ENCODE assay signal across 1 cellular context in genomic region chr17:67053438-67054000, GRCh38.
TF ChIP-seq lines count a peak whose summit lies in the region.

No MANE protein-coding gene starts in this region.

TF ChIP-seq in HepG2, 621 proteins besides CTCF, POLR2A, EP300 and RAD21 (continued from another document):
- TF ChIP-seq AKAP8 (CRISPR knock-in tag; IDR thresholded peaks at IDR 0.05) (no peak), POLR2AphosphoS2 (IDR thresholded peaks at IDR 0.05; ENCODE audit: low read depth, low read length) (no peak), NR1H2 (CRISPR knock-in tag; IDR thresholded peaks at IDR 0.05; ENCODE audit: borderline replicate concordance, low read depth) (no peak), PCBP2 (optimal IDR thresholded peaks at IDR 0.05; ENCODE audit: low read depth, low read length, poor library complexity, severe bottlenecking) (no peak), ZNF331 (CRISPR knock-in tag; IDR thresholded peaks at IDR 0.05) (no peak), ZSCAN30 (CRISPR knock-in tag; IDR thresholded peaks at IDR 0.05) (no peak)
